1 cellular context compared by ENCODE assay signal in genomic region chr19:41325947-41326706, GRCh38.
TF ChIP-seq lines count a peak whose summit lies in the region.

No MANE protein-coding gene starts in this region.

TF ChIP-seq in GM12878, 131 proteins besides CTCF, POLR2A, EP300 and RAD21:
- TF ChIP-seq RUNX3 (IDR thresholded peaks at IDR 0.05; ENCODE audit: low read length) = peak; percentile 78
- TF ChIP-seq IRF3 (IDR thresholded peaks at IDR 0.05) = no peak
- peak; percentile 61 for TF ChIP-seq CREM (IDR thresholded peaks at IDR 0.05; ENCODE audit: low read depth)
- TF ChIP-seq CREB1 (IDR thresholded peaks at IDR 0.05; ENCODE audit: low read depth) = peak; percentile 66
- TF ChIP-seq CBFB (IDR thresholded peaks at IDR 0.05; ENCODE audit: low read depth) = 0 out of 2 replicates have a peak, but pooled peaks have one; percentile 5
- no peak for TF ChIP-seq GABPA (IDR thresholded peaks at IDR 0.05; ENCODE audit: low read depth)
- TF ChIP-seq LARP7 (IDR thresholded peaks at IDR 0.05) = 0 out of 2 replicates have a peak, but pooled peaks have one; percentile 27
- TF ChIP-seq NFYA (IDR thresholded peaks at IDR 0.05; ENCODE audit: borderline replicate concordance, low read depth, low read length) = no peak
- TF ChIP-seq BHLHE40 (IDR thresholded peaks at IDR 0.05; ENCODE audit: borderline replicate concordance in 1 of 2, low read depth in 2 of 2, low read length in 1 of 2) = 0 out of 4 replicates have a peak, but pooled peaks of 1 of the 2 experiments have one; percentile 34
- TF ChIP-seq MAX (IDR thresholded peaks at IDR 0.05; ENCODE audit: low read depth, low read length) = peak; percentile 40; the same call in 1 of the 2 replicates
- TF ChIP-seq PAX5 (IDR thresholded peaks at IDR 0.05; ENCODE audit: borderline replicate concordance, low read depth, low read length) = peak; percentile 94; the same call in 1 of the 2 replicates
- peak; percentile 57; the same call in 1 of the 2 replicates for TF ChIP-seq POLR2AphosphoS5 (IDR thresholded peaks at IDR 0.05; ENCODE audit: low read length)
- TF ChIP-seq TCF12 (IDR thresholded peaks at IDR 0.05; ENCODE audit: low read depth, low read length) = 0 out of 2 replicates have a peak, but pooled peaks have one; percentile 30
- TF ChIP-seq SIX5 (IDR thresholded peaks at IDR 0.05; ENCODE audit: low read depth, low read length, severe bottlenecking) = no peak
- 0 out of 2 replicates have a peak, but pooled peaks have one; percentile 14 for TF ChIP-seq EED (IDR thresholded peaks at IDR 0.05; ENCODE audit: low read depth)
- no peak for TF ChIP-seq CHD1 (IDR thresholded peaks at IDR 0.05; ENCODE audit: low read depth, low read length)
- TF ChIP-seq PML (IDR thresholded peaks at IDR 0.05; ENCODE audit: low read length) = peak; percentile 52; the same call in 1 of the 2 replicates
- peak; percentile 7 for TF ChIP-seq BCL3 (IDR thresholded peaks at IDR 0.05; ENCODE audit: borderline replicate concordance, insufficient read depth, low read depth, low read length, poor library complexity, severe bottlenecking)
- TF ChIP-seq HDGF (IDR thresholded peaks at IDR 0.05) = peak; percentile 83
- no peak for TF ChIP-seq CEBPB (IDR thresholded peaks at IDR 0.05; ENCODE audit: borderline replicate concordance in 1 of 2, low read depth in 2 of 2, low read length in 2 of 2)
- peak in 1 of 2 experiments; percentile 44; a peak in 1 of 3 replicates for TF ChIP-seq EGR1 (IDR thresholded peaks at IDR 0.05; ENCODE audit: borderline replicate concordance in 1 of 2, low read depth in 2 of 2, low read length in 2 of 2)
- no peak for TF ChIP-seq SREBF1 (IDR thresholded peaks at IDR 0.05; ENCODE audit: low read length)
- no peak for TF ChIP-seq RELA (IDR thresholded peaks at IDR 0.05; ENCODE audit: borderline replicate concordance, partially characterized antibody)
